9 cellular contexts compared by ENCODE assay signal in genomic region chr1:110155878-110156522, GRCh38. TPM values are rescaled to one million over a fixed set of nuclear protein-coding genes. Genes with fewer than 3 reads are reported as not detected.
DNase-seq lines count a peak whose midpoint lies in the region; ATAC-seq and TF ChIP-seq lines count a peak whose summit lies in the region.
"Had no signal": no experiment of that assay in that cellular context is flagged by ENCODE, and none has a peak within 500 bp of the region (broad histone marks: within the 10 kb centered on the region; RNA-seq: fewer than 3 reads in every experiment).

No MANE protein-coding gene starts in this region.

- H3K27ac Mint-ChIP-seq in mesothelial cell of epicardium, result no peak overlapping the region

- no peaks in the 10 kb centered on the region for H3K36me3 Mint-ChIP-seq in mesothelial cell of epicardium

- H3K4me3 Mint-ChIP-seq in mesothelial cell of epicardium, result no peak overlapping the region

- peak; percentile 35 for DNase-seq in HFF-Myc (ENCODE audit: extremely low read depth, low read depth)
- DNase-seq in T-helper 9 cell, result peak; percentile 36
- DNase-seq in cardiac fibroblast (ENCODE audit: low read depth in 2 of 2), result peak; percentile 62 to 67
- DNase-seq in mesothelial cell of epicardium (ENCODE audit: low spot score in 2 of 2, unreplicated experiment in 2 of 2), result peak; percentile 81 to 97
- no peak for DNase-seq in NCI-H226

- H3K27me3 Mint-ChIP-seq in mesothelial cell of epicardium (ENCODE audit: low read depth), result peaks cover 90% of the 10 kb centered on the region

- H3K4me1 Mint-ChIP-seq in mesothelial cell of epicardium, result peaks cover 7% of the 10 kb centered on the region

- H3K9me3 Mint-ChIP-seq in mesothelial cell of epicardium, result no peaks in the 10 kb centered on the region

- ATAC-seq in GM18867 (IDR thresholded peaks at IDR 0.05; ENCODE audit: unreplicated experiment) (no peak), HG02763 (IDR thresholded peaks at IDR 0.05; ENCODE audit: unreplicated experiment) (no peak), GM19463 (IDR thresholded peaks at IDR 0.05; ENCODE audit: unreplicated experiment) (no peak)

- no peak overlapping the region for H3K4me3 ChIP-seq in HFF-Myc (replicated peaks; ENCODE audit: low read depth, low read length)
- H3K4me3 ChIP-seq in cardiac fibroblast (replicated peaks in 1 of 2; ENCODE audit: low read depth in 2 of 2, low read length in 2 of 2), result no peak overlapping the region

- TF ChIP-seq CTCF in HFF-Myc (IDR thresholded peaks at IDR 0.05; ENCODE audit: low read depth, low read length, missing control alignments), result no peak
- TF ChIP-seq CTCF in cardiac fibroblast (IDR thresholded peaks at IDR 0.05; ENCODE audit: low read depth, low read length), result no peak
- TF ChIP-seq CTCF in mesothelial cell of epicardium (IDR thresholded peaks at IDR 0.05; ENCODE audit: unreplicated experiment), result no peak

RNA-seq across cellular contexts. Expression of gene SLC6A17, which starts 5.7 kb away (rescaled TPM):
- 1.4 to 1.6 TPM (median 1.6 TPM) in 3 replicates for total RNA-seq in mesothelial cell of epicardium

RNA-seq across cellular contexts. Expression of gene UBL4B, which starts 43.8 kb away (rescaled TPM):
- 10.2 to 11.7 TPM (median 10.7 TPM) in 3 replicates for total RNA-seq in mesothelial cell of epicardium
- total RNA-seq: mononuclear cell had no signal

RNA-seq across cellular contexts. Expression of gene KCNC4, which starts 54.1 kb away (rescaled TPM):
- 4.5 to 5.4 TPM (median 5.1 TPM) in 3 replicates for total RNA-seq in mesothelial cell of epicardium
